10 cellular contexts compared by ENCODE assay signal in genomic region chr3:169865176-169865800, GRCh38.
DNase-seq lines count a peak whose midpoint lies in the region; ATAC-seq, FAIRE-seq and TF ChIP-seq lines count a peak whose summit lies in the region.
"Had no signal": no experiment of that assay in that cellular context is flagged by ENCODE, and none has a peak within 500 bp of the region (broad histone marks: within the 10 kb centered on the region; RNA-seq: fewer than 3 reads in every experiment).

No MANE protein-coding gene starts in this region.

- H3K9me3 ChIP-seq in SU-DHL-6 (ENCODE audit: insufficient read depth, low read length) (no peaks in the 10 kb centered on the region), mucosa of rectum (ENCODE audit: control insufficient read depth in 2 of 2, low read length in 2 of 2) (no peaks in the 10 kb centered on the region)

- no peaks in the 10 kb centered on the region for H4K20me1 ChIP-seq in SU-DHL-6 (ENCODE audit: low read depth, low read length)

- H3K9me2 ChIP-seq in SU-DHL-6 (replicated peaks; ENCODE audit: insufficient read depth, low read length) = no peaks in the 10 kb centered on the region

- FAIRE-seq in D721Med (lab: Jason Lieb, UNC) = no peak
- FAIRE-seq: astrocyte had no signal

- peaks cover 20 to 31% of the 10 kb centered on the region in 2 donors for H3K4me1 ChIP-seq in mucosa of rectum (ENCODE audit: control insufficient read depth in 2 of 2, insufficient read depth in 2 of 2, low read length in 2 of 2)

- H3K36me3 ChIP-seq in SU-DHL-6 (ENCODE audit: low read length) (no peaks in the 10 kb centered on the region), mucosa of rectum (ENCODE audit: control insufficient read depth in 2 of 2, insufficient read depth in 2 of 2, low read length in 2 of 2) (peaks cover 11% of the 10 kb centered on the region in 2 donors)

- peak overlapping the region; percentile 23 for H3K9ac ChIP-seq in SU-DHL-6 (ENCODE audit: low read length)
- peak overlapping the region; percentile 52 to 70 for H3K9ac ChIP-seq in mucosa of rectum (ENCODE audit: low read depth in 1 of 2, low read length in 2 of 2)

- no peak overlapping the region for H3K4me3 ChIP-seq in SU-DHL-6 (ENCODE audit: insufficient read depth, low read length, poor library complexity, severe bottlenecking)
- H3K4me3 ChIP-seq in mucosa of rectum (ENCODE audit: low read length in 2 of 2) = peak overlapping the region; percentile 61 to 65

- TF ChIP-seq CTCF in SU-DHL-6 (IDR thresholded peaks at IDR 0.05; ENCODE audit: insufficient read depth, low read length, poor library complexity, severe bottlenecking) (no peak), D721Med (IDR thresholded peaks at IDR 0.05; ENCODE audit: insufficient read depth, missing control alignments) (no peak)

- no peaks in the 10 kb centered on the region for H3F3A ChIP-seq in SU-DHL-6 (ENCODE audit: insufficient read depth)

- no peaks in the 10 kb centered on the region for H3K27me3 ChIP-seq in SU-DHL-6 (ENCODE audit: low read length)
- no peaks in the 10 kb centered on the region for H3K27me3 ChIP-seq in mucosa of rectum (ENCODE audit: control insufficient read depth in 2 of 2, insufficient read depth in 2 of 2, low read length in 2 of 2)

- H2AFZ ChIP-seq in SU-DHL-6 (ENCODE audit: low read depth, low read length, severe bottlenecking) = peak overlapping the region; percentile 92

- H3K27ac ChIP-seq in SU-DHL-6 (ENCODE audit: low read depth, low read length) (peak overlapping the region; percentile 31; the same call in 1 of the 2 replicates), mucosa of rectum (ENCODE audit: low read depth in 2 of 2, low read length in 2 of 2) (peak overlapping the region; percentile 75 to 87)

- DNase-seq in DMS79 (lab: John Stamatoyannopoulos, UW) = peak; percentile 45
- no peak for DNase-seq in NCI-H226
- no peak for DNase-seq in DMS153 (lab: John Stamatoyannopoulos, UW)
- DNase-seq in D721Med (ENCODE audit: insufficient read length, low spot score) = no peak
- DNase-seq: NCI-H2107 had no signal

- H3K4me2 ChIP-seq in SU-DHL-6 (ENCODE audit: low read depth, low read length, poor library complexity, severe bottlenecking) = peak overlapping the region; percentile 39

- ATAC-seq in GM21737 (IDR thresholded peaks at IDR 0.05; ENCODE audit: unreplicated experiment) (peak; percentile 51), HG03571 (IDR thresholded peaks at IDR 0.05; ENCODE audit: unreplicated experiment) (no peak)

- no peaks in the 10 kb centered on the region for H3K79me2 ChIP-seq in SU-DHL-6 (ENCODE audit: insufficient read depth, low read length)
